Comparison of ENCODE assay signal across 1 cellular context in the genomic region with DNA sequence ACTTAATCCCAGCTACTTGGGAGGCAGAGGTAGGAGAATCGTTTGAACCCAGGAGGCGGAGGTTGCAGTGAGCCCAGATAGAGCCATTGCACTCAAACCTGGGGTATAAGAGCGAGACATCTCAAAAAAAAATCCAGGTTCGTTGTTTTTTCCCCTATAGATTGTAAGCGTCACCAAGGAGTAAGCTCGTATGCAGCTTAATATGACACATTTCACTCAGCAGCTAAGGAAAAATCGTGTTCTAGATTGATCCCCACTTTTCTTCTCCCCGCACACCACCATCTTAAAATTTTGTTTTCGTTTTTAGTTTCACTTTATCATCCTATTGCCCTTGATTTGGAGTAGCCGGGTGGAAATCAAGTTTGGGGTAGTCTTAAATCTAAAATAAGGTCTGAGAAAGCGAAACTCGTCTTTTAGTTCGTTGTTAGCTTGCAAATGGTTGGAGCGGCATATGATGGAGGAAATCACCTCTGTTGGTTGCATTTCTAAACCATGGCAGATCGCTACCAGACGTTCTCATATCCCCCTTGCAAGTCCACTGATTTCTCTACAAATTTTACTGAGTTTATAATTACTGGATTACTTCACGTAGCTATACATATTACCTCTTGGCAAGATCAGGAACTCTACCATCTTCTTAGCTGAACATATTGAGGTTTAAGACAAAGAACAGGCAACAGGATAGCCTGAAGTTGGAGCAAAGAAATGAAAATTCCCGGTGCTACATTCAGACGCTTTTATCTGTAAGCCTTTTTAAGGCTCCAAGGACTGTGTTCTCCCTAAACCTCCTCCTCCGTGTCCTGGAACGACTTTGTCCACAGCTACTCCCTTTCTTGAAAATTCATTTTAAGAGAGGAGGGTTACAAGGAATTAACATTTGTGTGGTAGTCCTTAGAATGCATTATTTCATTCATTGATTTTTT.
TF ChIP-seq lines count a peak whose summit lies in the region.

No MANE protein-coding gene starts in this region.

TF ChIP-seq in IMR-90, 13 proteins besides CTCF, POLR2A, EP300 and RAD21 (continued from another document):
- TF ChIP-seq, protein P1, sequence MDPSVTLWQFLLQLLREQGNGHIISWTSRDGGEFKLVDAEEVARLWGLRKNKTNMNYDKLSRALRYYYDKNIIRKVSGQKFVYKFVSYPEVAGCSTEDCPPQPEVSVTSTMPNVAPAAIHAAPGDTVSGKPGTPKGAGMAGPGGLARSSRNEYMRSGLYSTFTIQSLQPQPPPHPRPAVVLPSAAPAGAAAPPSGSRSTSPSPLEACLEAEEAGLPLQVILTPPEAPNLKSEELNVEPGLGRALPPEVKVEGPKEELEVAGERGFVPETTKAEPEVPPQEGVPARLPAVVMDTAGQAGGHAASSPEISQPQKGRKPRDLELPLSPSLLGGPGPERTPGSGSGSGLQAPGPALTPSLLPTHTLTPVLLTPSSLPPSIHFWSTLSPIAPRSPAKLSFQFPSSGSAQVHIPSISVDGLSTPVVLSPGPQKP (IDR thresholded peaks at IDR 0.05; ENCODE audit: borderline replicate concordance, low read depth, low read length), result no peak
TF ChIP-seq in IMR-90: peak in this region for 0.
